8 cellular contexts compared by ENCODE assay signal in the genomic region with DNA sequence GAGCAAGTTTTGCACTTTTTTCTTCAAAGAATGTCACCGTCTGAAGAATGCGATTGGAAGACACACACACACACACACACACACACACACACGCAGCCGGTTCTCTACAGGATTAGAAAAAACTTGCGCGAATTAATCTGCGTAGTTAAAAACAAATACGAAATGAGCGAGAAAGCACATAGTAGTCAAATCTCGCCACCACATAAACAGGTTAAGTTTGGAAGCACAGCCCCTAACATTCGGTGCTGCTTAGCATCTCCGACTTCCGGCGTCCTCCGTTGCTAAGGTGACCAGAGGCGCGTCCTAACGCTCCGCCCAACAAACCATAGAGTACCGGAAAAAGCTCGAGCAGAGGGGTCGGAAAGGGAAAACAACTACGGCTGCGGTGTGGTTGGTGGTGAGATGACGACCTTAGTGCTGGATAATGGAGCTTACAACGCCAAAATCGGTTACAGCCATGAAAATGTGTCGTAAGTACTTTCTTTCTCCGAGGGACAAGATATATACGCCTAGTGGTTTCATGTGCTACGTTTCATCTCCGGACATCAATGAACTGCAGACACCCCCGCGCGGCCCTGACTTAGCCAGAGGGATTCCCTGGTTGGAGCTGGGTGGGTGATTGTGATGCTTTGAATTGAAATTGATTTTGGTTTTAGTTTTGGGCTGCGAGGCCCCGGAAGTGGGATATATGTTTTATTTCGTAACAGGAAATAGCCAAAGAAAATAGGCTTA. TPM values are rescaled to one million over a fixed set of nuclear protein-coding genes. Genes with fewer than 3 reads are reported as not detected.
A peak's percentile ranks its signal among the peaks of the same experiment; 100 is the strongest.
DNase-seq lines count a peak whose midpoint lies in the region; ATAC-seq, FAIRE-seq and TF ChIP-seq lines count a peak whose summit lies in the region.

A gene (plus strand): TSS at position 366 of the 732 bp plus-strand sequence. CDS start 37 bp downstream, at position 403.

- DNase-seq in AG04450 (ENCODE audit: low read depth, low spot score) = peak; percentile 92
- DNase-seq in NCI-H2227 (lab: John Stamatoyannopoulos, UW; ENCODE audit: unreplicated experiment) = peak; percentile 98
- peak; percentile 94 for DNase-seq in WERI-Rb-1
- peak; percentile 91 for DNase-seq in bronchial epithelial cell (ENCODE audit: low read depth)
- peak; percentile 96 to 97 (median 97) for DNase-seq in immature natural killer cell
- peak; percentile 91 to 92 for DNase-seq in stimulated activated CD4-positive, alpha-beta T cell treated with anti-CD3 and anti-CD28 coated beads, Interleukin-12 subunit alpha, Interleukin-12 subunit beta, amount 100 ng/mL, for 24 hours (ENCODE audit: low read depth in 2 of 2)

- H3K4me3 ChIP-seq in AG04450 (ENCODE audit: low read depth, low read length) = peak within 1 kb of the TSS; percentile 87
- H3K4me3 ChIP-seq in WERI-Rb-1 (ENCODE audit: low read depth, low read length) = peak within 1 kb of the TSS; percentile 77
- H3K4me3 ChIP-seq in bronchial epithelial cell (ENCODE audit: low read depth, low read length) = peak within 1 kb of the TSS; percentile 56

- TF ChIP-seq CTCF in AG04450 (IDR thresholded peaks at IDR 0.05; ENCODE audit: low read depth, low read length) (peak; percentile 9; the same call in 1 of the 2 replicates), WERI-Rb-1 (IDR thresholded peaks at IDR 0.05; ENCODE audit: low read depth, low read length) (no peak), bronchial epithelial cell (IDR thresholded peaks at IDR 0.05; ENCODE audit: insufficient read depth, low read length, severe bottlenecking) (no peak)

- H3K9me3 Mint-ChIP-seq in immature natural killer cell = no peaks in the 10 kb centered on the region

- peak within 1 kb of the TSS; percentile 96 to 100 (median 97) for H3K4me3 Mint-ChIP-seq in immature natural killer cell

- POLR2A ChIA-PET in AG04450 (lab: Yijun Ruan, JAX) = interaction anchor here (0.7 to 1.1 kb wide), 4 partner anchors 9 to 142 kb away, joined by 3 to 5 read pairs (median 3); no protein-coding TSS in a partner anchor

- ATAC-seq in GM18873 (IDR thresholded peaks at IDR 0.05; ENCODE audit: low FRiP score, unreplicated experiment) = peak; percentile 92
- ATAC-seq in HG03139 (IDR thresholded peaks at IDR 0.05; ENCODE audit: unreplicated experiment) = peak; percentile 91

- H3K27me3 Mint-ChIP-seq in immature natural killer cell (ENCODE audit: low read depth in 3 of 3) = peaks cover 11 to 13% (median 12%) of the 10 kb centered on the region in 3 donors

- no peaks in the 10 kb centered on the region for H3K9me3 ChIP-seq in AG04450 (ENCODE audit: control insufficient read depth, insufficient read depth, low read length)
- H3K9me3 ChIP-seq in WERI-Rb-1 (ENCODE audit: severe bottlenecking) = no peaks in the 10 kb centered on the region

- FAIRE-seq in bronchial epithelial cell (lab: Jason Lieb, UNC) = no peak

- CTCF ChIA-PET in AG04450 (lab: Charles Lee) = interaction anchor here (0.6 to 1.8 kb wide), 7 partner anchors 9 to 533 kb away, joined by 3 to 5 read pairs (median 3); no protein-coding TSS in a partner anchor

- peaks cover 38% of the 10 kb centered on the region in 2 donors for H3K4me1 Mint-ChIP-seq in immature natural killer cell

- no peaks in the 10 kb centered on the region for H3K27me3 ChIP-seq in AG04450 (ENCODE audit: control insufficient read depth, insufficient read depth, low read length)
- no peaks in the 10 kb centered on the region for H3K27me3 ChIP-seq in WERI-Rb-1 (ENCODE audit: insufficient read depth, low read depth, severe bottlenecking)
- no peaks in the 10 kb centered on the region for H3K27me3 ChIP-seq in bronchial epithelial cell (ENCODE audit: control insufficient read depth, insufficient read depth, low read length)

- peak within 1 kb of the TSS; percentile 98 to 100 (median 99) for H3K27ac Mint-ChIP-seq in immature natural killer cell

- peaks cover 11% of the 10 kb centered on the region for H3K36me3 ChIP-seq in WERI-Rb-1
- H3K36me3 ChIP-seq in bronchial epithelial cell (ENCODE audit: control insufficient read depth, insufficient read depth, low read length) = no peaks in the 10 kb centered on the region

- peak within 1 kb of the TSS; percentile 89 for H3K27ac ChIP-seq in AG04450 (ENCODE audit: low read depth, low read length)
- H3K27ac ChIP-seq in WERI-Rb-1 = peak within 1 kb of the TSS; percentile 79

- H3K36me3 Mint-ChIP-seq in immature natural killer cell = peaks cover 3 to 4% (median 3%) of the 10 kb centered on the region in 3 donors

RNA-seq across cellular contexts. Expression of the gene that starts here (rescaled TPM):
- polyA plus RNA-seq in AG04450 (2011; rRNA removed) (15.2 and 23.8 TPM in 2 replicates), immature natural killer cell (10 to 100 TPM; 40.6 to 54.6 (median 41.3) TPM)
- 6.1 and 10.4 TPM in 2 replicates for polyA minus RNA-seq in AG04450 (2011; rRNA and poly(A)+ RNA removed)
- total RNA-seq in bronchial epithelial cell = 13.7 and 14.3 TPM in 2 replicates

Comparison
In these comparisons a context has a peak if more than half of its experiments do, and no peak if none do; other contexts are left out.
1. Peak in every context shown above with its lines: DNase-seq, ATAC-seq, H3K4me3 ChIP-seq and H3K27ac ChIP-seq.